ENCODE assay signal across 36 cellular contexts in genomic region chr1:52472384-52472783, GRCh38.
"Had no signal": no experiment of that assay in that cellular context is flagged by ENCODE, and none has a peak within 500 bp of the region (broad histone marks: within the 10 kb centered on the region; RNA-seq: fewer than 3 reads in every experiment).

No MANE protein-coding gene starts in this region.

- H3K4me1 ChIP-seq: adrenal gland, body of pancreas, breast epithelium, esophagus muscularis mucosa, foreskin keratinocyte, gastroesophageal sphincter, heart right ventricle had no signal

- H3K27ac Mint-ChIP-seq: activated B cell treated with CpG ODN at 0.5 μM for 24 hours; activated CD4-positive, alpha-beta memory T cell treated with anti-CD3 and anti-CD28 coated beads for 36 hours; activated CD8-positive, alpha-beta memory T cell treated with anti-CD3 and anti-CD28 coated beads, Interleukin-2, amount 10 ng/mL, durations not matched to agents 7 days and 5 days; activated CD8-positive, alpha-beta T cell treated with anti-CD3 and anti-CD28 coated beads, Interleukin-2, amount 10 ng/mL, durations not matched to agents 7 days and 5 days; activated naive CD4-positive, alpha-beta T cell treated with anti-CD3 and anti-CD28 coated beads for 36 hours; activated naive CD4-positive, alpha-beta T cell treated with anti-CD3 and anti-CD28 coated beads, Interleukin-2, amount 50 U/mL, for 24 hours; activated naive CD8-positive, alpha-beta T cell treated with anti-CD3 and anti-CD28 coated beads for 36 hours; activated naive CD8-positive, alpha-beta T cell treated with anti-CD3 and anti-CD28 coated beads, Interleukin-2, amount 50 U/mL, for 24 hours; activated T-helper 1 cell treated with anti-CD3 and anti-CD28 coated beads, Interleukin-12 subunit alpha, Interleukin-12 subunit beta, Interleukin-2, Interleukin-4 antibody, amounts not matched to agents 30 ng/mL and 10 ng/mL and 1 ng/mL, durations not matched to agents 14 hours and 24 hours and 36 hours; activated T-helper 2 cell treated with anti-CD3 and anti-CD28 coated beads, Interferon-gamma antibody, Interleukin-2, Interleukin-4, amounts not matched to agents 10 μg/mL and 5 μg/mL and 100 μg/mL, durations not matched to agents 14 hours and 24 hours and 36 hours; effector memory CD8-positive, alpha-beta T cell; T-helper 17 cell had no signal

- H3K4me1 Mint-ChIP-seq: activated CD8-positive, alpha-beta memory T cell treated with anti-CD3 and anti-CD28 coated beads, Interleukin-2, amount 10 ng/mL, durations not matched to agents 7 days and 5 days had no signal

- H3K27me3 Mint-ChIP-seq: activated B cell treated with CpG ODN at 0.5 μM for 24 hours; activated CD4-positive, alpha-beta memory T cell treated with anti-CD3 and anti-CD28 coated beads for 36 hours; activated CD8-positive, alpha-beta memory T cell treated with anti-CD3 and anti-CD28 coated beads, Interleukin-2, amount 10 ng/mL, durations not matched to agents 7 days and 5 days; activated naive CD4-positive, alpha-beta T cell treated with anti-CD3 and anti-CD28 coated beads, Interleukin-2, amount 50 U/mL, for 24 hours; activated naive CD8-positive, alpha-beta T cell treated with anti-CD3 and anti-CD28 coated beads for 36 hours; activated naive CD8-positive, alpha-beta T cell treated with anti-CD3 and anti-CD28 coated beads, Interleukin-2, amount 50 U/mL, for 24 hours; effector memory CD8-positive, alpha-beta T cell; T-helper 17 cell had no signal

- H3K4me3 Mint-ChIP-seq: activated B cell treated with CpG ODN at 0.5 μM for 24 hours; activated CD4-positive, alpha-beta memory T cell treated with anti-CD3 and anti-CD28 coated beads for 36 hours; activated CD8-positive, alpha-beta memory T cell treated with anti-CD3 and anti-CD28 coated beads, Interleukin-2, amount 10 ng/mL, durations not matched to agents 7 days and 5 days; activated CD8-positive, alpha-beta T cell treated with anti-CD3 and anti-CD28 coated beads, Interleukin-2, amount 10 ng/mL, durations not matched to agents 7 days and 5 days; activated naive CD4-positive, alpha-beta T cell treated with anti-CD3 and anti-CD28 coated beads for 36 hours; activated naive CD4-positive, alpha-beta T cell treated with anti-CD3 and anti-CD28 coated beads, Interleukin-2, amount 50 U/mL, for 24 hours; activated naive CD8-positive, alpha-beta T cell treated with anti-CD3 and anti-CD28 coated beads for 36 hours; activated naive CD8-positive, alpha-beta T cell treated with anti-CD3 and anti-CD28 coated beads, Interleukin-2, amount 50 U/mL, for 24 hours; activated T-helper 1 cell treated with anti-CD3 and anti-CD28 coated beads, Interleukin-12 subunit alpha, Interleukin-12 subunit beta, Interleukin-2, Interleukin-4 antibody, amounts not matched to agents 30 ng/mL and 10 ng/mL and 1 ng/mL, durations not matched to agents 14 hours and 24 hours and 36 hours; effector memory CD8-positive, alpha-beta T cell; T-helper 17 cell had no signal

- H3K27me3 ChIP-seq: adrenal gland, body of pancreas, breast epithelium, cardiac muscle cell, esophagus muscularis mucosa, foreskin keratinocyte, gastroesophageal sphincter, heart right ventricle had no signal

- H3K4me3 ChIP-seq: adrenal gland, body of pancreas, breast epithelium, cardiac muscle cell, coronary artery, esophagus muscularis mucosa, gastroesophageal sphincter, heart right ventricle had no signal

- H3K9me3 Mint-ChIP-seq: activated B cell treated with CpG ODN at 0.5 μM for 24 hours; activated CD4-positive, alpha-beta memory T cell treated with anti-CD3 and anti-CD28 coated beads for 36 hours; activated naive CD4-positive, alpha-beta T cell treated with anti-CD3 and anti-CD28 coated beads for 36 hours; activated naive CD4-positive, alpha-beta T cell treated with anti-CD3 and anti-CD28 coated beads, Interleukin-2, amount 50 U/mL, for 24 hours; activated naive CD8-positive, alpha-beta T cell treated with anti-CD3 and anti-CD28 coated beads for 36 hours; activated naive CD8-positive, alpha-beta T cell treated with anti-CD3 and anti-CD28 coated beads, Interleukin-2, amount 50 U/mL, for 24 hours; activated T-helper 1 cell treated with anti-CD3 and anti-CD28 coated beads, Interleukin-12 subunit alpha, Interleukin-12 subunit beta, Interleukin-2, Interleukin-4 antibody, amounts not matched to agents 30 ng/mL and 10 ng/mL and 1 ng/mL, durations not matched to agents 14 hours and 24 hours and 36 hours; activated T-helper 2 cell treated with anti-CD3 and anti-CD28 coated beads, Interferon-gamma antibody, Interleukin-2, Interleukin-4, amounts not matched to agents 10 μg/mL and 5 μg/mL and 100 μg/mL, durations not matched to agents 14 hours and 24 hours and 36 hours; effector memory CD8-positive, alpha-beta T cell had no signal

- ATAC-seq: activated CD4-positive, CD25-positive, alpha-beta regulatory T cell treated with anti-CD3 and anti-CD28 coated beads, Interleukin-2, amount 50 U/mL, for 24 hours; activated CD8-positive, alpha-beta memory T cell treated with anti-CD3 and anti-CD28 coated beads, Interleukin-2, amount 10 ng/mL, durations not matched to agents 7 days and 5 days; activated CD8-positive, alpha-beta T cell treated with anti-CD3 and anti-CD28 coated beads, Interleukin-2, amount 10 ng/mL, durations not matched to agents 7 days and 5 days; activated naive CD8-positive, alpha-beta T cell treated with anti-CD3 and anti-CD28 coated beads, Interleukin-2, amount 50 U/mL, for 24 hours; body of pancreas; effector memory CD8-positive, alpha-beta T cell; foreskin keratinocyte; gastroesophageal sphincter; heart right ventricle; T-helper 17 cell had no signal

- H3K27ac ChIP-seq: adrenal gland, body of pancreas, breast epithelium, cardiac muscle cell, coronary artery, esophagus muscularis mucosa, foreskin keratinocyte, gastroesophageal sphincter, heart right ventricle, VCaP had no signal

- H3K9me3 ChIP-seq: adrenal gland, body of pancreas, breast epithelium, esophagus muscularis mucosa, gastroesophageal sphincter, heart right ventricle had no signal

- DNase-seq: activated B cell treated with CpG ODN at 0.5 μM for 24 hours; activated CD4-positive, alpha-beta memory T cell treated with anti-CD3 and anti-CD28 coated beads for 36 hours; activated CD4-positive, alpha-beta T cell treated with anti-CD3 and anti-CD28 coated beads for 48 hours; activated CD8-positive, alpha-beta memory T cell treated with anti-CD3 and anti-CD28 coated beads, Interleukin-2, amount 10 ng/mL, durations not matched to agents 7 days and 5 days; activated CD8-positive, alpha-beta memory T cell treated with anti-CD3 and anti-CD28 coated beads, Interleukin-2, amount 50 U/mL, for 4 hours; activated CD8-positive, alpha-beta T cell treated with anti-CD3 and anti-CD28 coated beads, Interleukin-2, amount 10 ng/mL, durations not matched to agents 7 days and 5 days; activated effector memory CD4-positive, alpha-beta T cell treated with anti-CD3 and anti-CD28 coated beads, Interleukin-2, amount 50 U/mL, for 16 hours; activated naive CD4-positive, alpha-beta T cell treated with anti-CD3 and anti-CD28 coated beads for 36 hours; activated naive CD8-positive, alpha-beta T cell treated with anti-CD3 and anti-CD28 coated beads for 36 hours; activated naive CD8-positive, alpha-beta T cell treated with anti-CD3 and anti-CD28 coated beads, Interleukin-2, amount 50 U/mL, for 24 hours; activated T-cell treated with anti-CD3 and anti-CD28 coated beads, Interleukin-2, amount 50 U/mL, for 1 hour; activated T-cell treated with anti-CD3 and anti-CD28 coated beads, Interleukin-2, amount 50 U/mL, for 48 hours; adrenal gland; amygdala; aorta; body of pancreas; central memory CD4-positive, alpha-beta T cell; cerebellar nuclear complex; dermis blood vessel endothelial cell; effector CD4-positive, alpha-beta T cell; effector memory CD8-positive, alpha-beta T cell; erythroblast; foreskin keratinocyte; heart right ventricle; T-helper 1 cell; T-helper 17 cell had no signal
